Comparison of ENCODE assay signal across 8 cellular contexts in the genomic region with DNA sequence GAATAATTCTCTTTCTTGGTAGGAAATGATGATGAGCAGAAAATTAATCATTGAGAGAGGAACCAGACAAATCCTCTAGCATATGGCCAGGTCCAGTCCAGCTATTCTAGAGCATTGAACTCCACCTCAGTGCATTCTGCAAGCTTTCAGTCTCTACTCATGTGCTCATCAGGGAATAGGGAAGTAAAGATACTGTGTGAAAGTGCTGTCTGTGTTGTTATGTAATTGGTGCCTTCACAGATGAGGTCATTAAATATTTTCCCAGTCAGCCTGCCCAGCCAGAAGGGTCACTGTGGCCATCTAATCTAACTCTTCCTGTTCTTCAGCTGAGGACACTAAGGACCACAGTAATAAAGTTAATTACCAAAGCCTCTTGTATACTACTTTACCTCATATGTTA. TPM values are rescaled to one million over a fixed set of nuclear protein-coding genes. Genes with fewer than 3 reads are reported as not detected.
DNase-seq lines count a peak whose midpoint lies in the region; ATAC-seq and TF ChIP-seq lines count a peak whose summit lies in the region.

No MANE protein-coding gene starts in this region.

- CTCF ChIA-PET in GM10248 (lab: Yijun Ruan, JAX) (no interaction called here), RWPE1 (lab: Yijun Ruan, JAX) (no interaction called here)

- no peak for ATAC-seq in HG02970 (IDR thresholded peaks at IDR 0.05; ENCODE audit: low FRiP score, unreplicated experiment)
- no peak for ATAC-seq in stimulated activated naive CD8-positive, alpha-beta T cell treated with anti-CD3 and anti-CD28 coated beads, Interleukin-15, Interleukin-2, amounts not matched to agents 100 U/mL and 50 U/mL, for 24 hours

- POLR2A ChIA-PET in GM10248 (lab: Yijun Ruan, JAX), result no interaction called here
- POLR2A ChIA-PET in RWPE1 (lab: Yijun Ruan, JAX; ENCODE audit: low non-redundant PET), result no interaction called here

- H3K27ac ChIP-seq in RWPE1, result peak overlapping the region; percentile 71

- peak; percentile 38 for DNase-seq in GM10248 (ENCODE audit: extremely low spot score)
- DNase-seq in RWPE1 (ENCODE audit: low spot score), result no peak
- DNase-seq in globus pallidus (ENCODE audit: low spot score), result peak; percentile 54
- DNase-seq in renal cortical epithelial cell (ENCODE audit: low read depth), result peak; percentile 56
- DNase-seq in activated CD8-positive, alpha-beta memory T cell treated with anti-CD3 and anti-CD28 coated beads for 24 hours, result no peak
- no peak for DNase-seq in H4 (ENCODE audit: low spot score)
- DNase-seq in stimulated activated naive CD8-positive, alpha-beta T cell treated with anti-CD3 and anti-CD28 coated beads, Interleukin-15, Interleukin-2, amounts not matched to agents 100 U/mL and 50 U/mL, for 24 hours, result no peak

- TF ChIP-seq CTCF in GM10248 (IDR thresholded peaks at IDR 0.05; ENCODE audit: control extremely low read depth, extremely low read depth, low read depth, missing control alignments) (no peak), RWPE1 (conservative IDR thresholded peaks at IDR 0.05; ENCODE audit: low read depth) (no peak)

RNA-seq across cellular contexts. Expression of a gene that starts 28.2 kb away (rescaled TPM):
- 1.6 and 3.6 TPM in 2 replicates for total RNA-seq in renal cortical epithelial cell
- total RNA-seq in H4 (2014; rRNA removed; shearing (Covaris generic)), result 0.16 and 0.97 TPM in 2 replicates

Comparison
In these comparisons a context has a peak if more than half of its experiments do, and no peak if none do; other contexts are left out.
1. DNase-seq: peak in GM10248 (single experiment), globus pallidus (single experiment) and renal cortical epithelial cell (single experiment); none in RWPE1 (single experiment), activated CD8-positive, alpha-beta memory T cell treated with anti-CD3 and anti-CD28 coated beads for 24 hours (single experiment), H4 (single experiment) and stimulated activated naive CD8-positive, alpha-beta T cell treated with anti-CD3 and anti-CD28 coated beads, Interleukin-15, Interleukin-2, amounts not matched to agents 100 U/mL and 50 U/mL, for 24 hours (single experiment).